Comparison of ENCODE assay signal across 23 cellular contexts in the genomic region with DNA sequence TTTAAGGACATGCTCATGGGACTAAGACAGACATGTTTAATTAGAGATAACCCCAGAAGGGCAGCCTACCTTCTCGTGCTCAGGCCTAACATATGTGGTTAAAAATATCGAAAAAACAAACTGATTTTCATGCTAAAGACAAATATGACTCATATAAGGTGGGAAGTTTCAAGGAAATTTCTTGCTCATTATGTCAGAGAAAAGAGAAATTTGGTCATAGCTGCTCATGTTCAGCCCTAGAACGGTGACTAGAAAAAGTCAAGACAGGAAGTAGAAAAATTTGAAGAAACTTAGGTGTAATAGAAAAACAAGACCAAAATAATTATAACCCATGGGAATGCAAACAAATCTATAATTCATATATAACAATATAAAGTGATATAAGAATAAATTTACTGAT.
"Had no signal": no experiment of that assay in that cellular context is flagged by ENCODE, and none has a peak within 500 bp of the region (broad histone marks: within the 10 kb centered on the region; RNA-seq: fewer than 3 reads in every experiment).

No MANE protein-coding gene starts in this region.

- H3K36me3 ChIP-seq: adrenal gland, Peyer's patch had no signal

- H3K9me3 ChIP-seq: adrenal gland, Peyer's patch had no signal

- H3K27ac ChIP-seq: adrenal gland, Peyer's patch, VCaP had no signal

- H3K4me1 Mint-ChIP-seq: activated naive CD8-positive, alpha-beta T cell treated with anti-CD3 and anti-CD28 coated beads, Interleukin-2, amount 10 ng/mL, durations not matched to agents 7 days and 5 days had no signal

- H3K27me3 Mint-ChIP-seq: activated naive CD8-positive, alpha-beta T cell treated with anti-CD3 and anti-CD28 coated beads, Interleukin-2, amount 10 ng/mL, durations not matched to agents 7 days and 5 days had no signal

- H3K4me3 Mint-ChIP-seq: activated CD8-positive, alpha-beta T cell treated with anti-CD3 and anti-CD28 coated beads, Interleukin-2, amount 10 ng/mL, durations not matched to agents 7 days and 5 days; activated naive CD8-positive, alpha-beta T cell treated with anti-CD3 and anti-CD28 coated beads, Interleukin-2, amount 10 ng/mL, durations not matched to agents 7 days and 5 days had no signal

- DNase-seq: activated CD4-positive, alpha-beta T cell treated with anti-CD3 and anti-CD28 coated beads for 4 hours; activated CD4-positive, alpha-beta T cell treated with anti-CD3 and anti-CD28 coated beads, Interleukin-2, amount 50 U/mL, for 4 hours; activated CD4-positive, CD25-positive, alpha-beta regulatory T cell; activated CD8-positive, alpha-beta memory T cell treated with anti-CD3 and anti-CD28 coated beads, Interleukin-2, amount 50 U/mL, for 48 hours; activated CD8-positive, alpha-beta T cell treated with anti-CD3 and anti-CD28 coated beads, Interleukin-2, amount 10 ng/mL, durations not matched to agents 7 days and 5 days; activated naive CD4-positive, alpha-beta T cell treated with anti-CD3 and anti-CD28 coated beads, Interleukin-2, amount 50 U/mL, for 16 hours; activated naive CD8-positive, alpha-beta T cell treated with anti-CD3 and anti-CD28 coated beads, Interleukin-2, amount 10 ng/mL, durations not matched to agents 7 days and 5 days; activated T-cell treated with anti-CD3 and anti-CD28 coated beads, Interleukin-2, amount 50 U/mL, for 1 hour; adrenal gland; anterior cingulate cortex; central memory CD4-positive, alpha-beta T cell; MM.1S; NCI-H1048; NCI-H146; NCI-H187 treated with DMSO at 0.1 percent for 48 hours; NCI-H2081 treated with DMSO at 0.1 percent for 48 hours; NCI-H2227 treated with DMSO at 0.1 percent for 48 hours; NCI-H526; NCI-H774; Peyer's patch; SHP77 treated with DMSO at 0.1 percent for 48 hours; T-helper 1 cell had no signal

- H3K36me3 Mint-ChIP-seq: activated naive CD8-positive, alpha-beta T cell treated with anti-CD3 and anti-CD28 coated beads, Interleukin-2, amount 10 ng/mL, durations not matched to agents 7 days and 5 days had no signal

- H3K4me3 ChIP-seq: adrenal gland, Peyer's patch had no signal

- H3K27me3 ChIP-seq: adrenal gland, Peyer's patch had no signal

- H3K27ac Mint-ChIP-seq: activated CD8-positive, alpha-beta T cell treated with anti-CD3 and anti-CD28 coated beads, Interleukin-2, amount 10 ng/mL, durations not matched to agents 7 days and 5 days; activated naive CD8-positive, alpha-beta T cell treated with anti-CD3 and anti-CD28 coated beads, Interleukin-2, amount 10 ng/mL, durations not matched to agents 7 days and 5 days had no signal

- ATAC-seq: activated CD8-positive, alpha-beta T cell treated with anti-CD3 and anti-CD28 coated beads, Interleukin-2, amount 10 ng/mL, durations not matched to agents 7 days and 5 days had no signal

- H3K4me1 ChIP-seq: adrenal gland, Peyer's patch had no signal
